In the genomic region with DNA sequence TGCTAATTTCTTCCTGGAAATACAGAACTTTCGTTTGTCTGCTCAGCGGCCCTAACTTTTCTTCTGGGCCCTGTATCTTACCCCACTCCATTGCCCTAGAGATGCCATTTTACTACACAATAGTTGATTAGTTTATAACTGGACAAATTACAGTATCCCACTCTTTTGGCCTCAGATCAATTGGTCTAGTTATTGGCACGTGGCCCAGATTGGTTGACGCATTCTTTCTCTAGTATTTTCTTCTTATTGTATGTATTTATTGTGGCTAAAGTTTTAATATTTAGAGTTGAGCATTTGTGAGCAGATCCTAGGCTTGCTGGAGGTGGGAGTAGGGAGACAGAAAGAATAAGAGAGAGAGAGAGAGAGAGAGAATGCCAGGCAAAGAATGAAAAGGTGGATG, we compare ENCODE assay signal across 17 cellular contexts.
DNase-seq lines count a peak whose midpoint lies in the region; ATAC-seq, FAIRE-seq and TF ChIP-seq lines count a peak whose summit lies in the region.
"Had no signal": no experiment of that assay in that cellular context is flagged by ENCODE, and none has a peak within 500 bp of the region (broad histone marks: within the 10 kb centered on the region; RNA-seq: fewer than 3 reads in every experiment).

No MANE protein-coding gene starts in this region.

- POLR2A ChIA-PET in HepG2 (lab: Yijun Ruan, JAX) = no interaction called here
- POLR2A ChIA-PET in endothelial cell of umbilical vein (lab: Charles Lee) = no interaction called here

- H3K79me2 ChIP-seq in HepG2 (ENCODE audit: insufficient read depth, low read length) (no peaks in the 10 kb centered on the region), endothelial cell of umbilical vein (ENCODE audit: control insufficient read depth, insufficient read depth, low read length) (no peaks in the 10 kb centered on the region)

- BruUV-seq in HepG2 (replicated peaks; lab: Mats Ljungman, UMichigan) (no TSS peak), endothelial cell of umbilical vein (replicated peaks; lab: Mats Ljungman, UMichigan) (no TSS peak)

- peaks cover 27% of the 10 kb centered on the region; the same call in 1 of the 2 replicates for H3K9me3 ChIP-seq in HepG2 (ENCODE audit: low read length)
- H3K9me3 ChIP-seq in right lobe of liver = no peaks in the 10 kb centered on the region
- no peaks in the 10 kb centered on the region for H3K9me3 ChIP-seq in endothelial cell of umbilical vein (replicated peaks; ENCODE audit: control insufficient read depth, insufficient read depth, low read length)

- H3K9ac ChIP-seq in HepG2 (ENCODE audit: insufficient read depth, low read depth, low read length) (no peak overlapping the region), endothelial cell of umbilical vein (replicated peaks; ENCODE audit: extremely low read depth, insufficient read depth, low read length) (no peak overlapping the region)
- H3K9ac ChIP-seq: BLaER1 treated with 17β-estradiol and CSF1 and Interleukin-3, amounts not matched to agents 10 nM and 100 nM; GM23248 had no signal

- TF ChIP-seq POLR2A in HepG2 (IDR thresholded peaks at IDR 0.05; ENCODE audit: insufficient read depth in 1 of 2, low read depth in 2 of 2, low read length in 2 of 2) (no peak), right lobe of liver (IDR thresholded peaks at IDR 0.05) (no peak), endothelial cell of umbilical vein (IDR thresholded peaks at IDR 0.05; ENCODE audit: low read depth, low read length) (no peak)

- no peak for TF ChIP-seq RAD21 in HepG2 (CRISPR knock-in tag; IDR thresholded peaks at IDR 0.05)

- TF ChIP-seq EP300 in HepG2 (IDR thresholded peaks at IDR 0.05; ENCODE audit: low read depth in 2 of 2, low read length in 2 of 2) (no peak), HepG2 (CRISPR knock-in tag; IDR thresholded peaks at IDR 0.05; ENCODE audit: borderline replicate concordance) (no peak)

- no peak overlapping the region for H3K27ac ChIP-seq in HepG2 (ENCODE audit: extremely low read length, insufficient read depth, low read length)
- H3K27ac ChIP-seq in right lobe of liver = no peak overlapping the region
- no peak overlapping the region for H3K27ac ChIP-seq in endothelial cell of umbilical vein (ENCODE audit: insufficient read depth, low read depth, low read length)
- H3K27ac ChIP-seq: BLaER1 treated with 17β-estradiol and CSF1 and Interleukin-3, amounts not matched to agents 10 nM and 100 nM; GM23248; HL-60 had no signal

- no peaks in the 10 kb centered on the region for H3K9me1 ChIP-seq in endothelial cell of umbilical vein (replicated peaks; ENCODE audit: control insufficient read depth, extremely low read depth, insufficient read depth, low read length)

- H3K4me3 ChIP-seq in HepG2 (replicated peaks in 1 of 3; ENCODE audit: insufficient read depth in 1 of 3, low read depth in 2 of 3, low read length in 3 of 3) = no peak overlapping the region
- H3K4me3 ChIP-seq in right lobe of liver = no peak overlapping the region
- no peak overlapping the region for H3K4me3 ChIP-seq in endothelial cell of umbilical vein (replicated peaks in 1 of 3; ENCODE audit: insufficient read depth in 1 of 3, low read depth in 1 of 3, low read length in 3 of 3)
- H3K4me3 ChIP-seq: BLaER1 treated with 17β-estradiol and CSF1 and Interleukin-3, amounts not matched to agents 10 nM and 100 nM; GM23248 had no signal

- TF ChIP-seq CTCF in HepG2 (CRISPR knock-in tag; IDR thresholded peaks at IDR 0.05) = no peak
- no peak for TF ChIP-seq CTCF in right lobe of liver (IDR thresholded peaks at IDR 0.05)
- no peak for TF ChIP-seq CTCF in endothelial cell of umbilical vein (IDR thresholded peaks at IDR 0.05; ENCODE audit: extremely low read depth in 1 of 2, insufficient read depth in 1 of 2, low read depth in 1 of 2, low read length in 2 of 2)

- no peaks in the 10 kb centered on the region for H3K36me3 ChIP-seq in HepG2 (replicated peaks in 1 of 2; ENCODE audit: control insufficient read depth in 1 of 2, insufficient read depth in 2 of 2, low read length in 2 of 2)
- no peaks in the 10 kb centered on the region for H3K36me3 ChIP-seq in right lobe of liver
- no peaks in the 10 kb centered on the region for H3K36me3 ChIP-seq in endothelial cell of umbilical vein (ENCODE audit: control insufficient read depth in 2 of 2, extremely low read depth in 1 of 2, insufficient read depth in 2 of 2, low read length in 2 of 2)
- H3K36me3 ChIP-seq: BLaER1 treated with 17β-estradiol and CSF1 and Interleukin-3, amounts not matched to agents 10 nM and 100 nM had no signal

- no peak for ATAC-seq in HepG2
- ATAC-seq in right lobe of liver = no peak
- ATAC-seq in GM19397 (IDR thresholded peaks at IDR 0.05; ENCODE audit: unreplicated experiment) = no peak
- ATAC-seq in GM21825 (IDR thresholded peaks at IDR 0.05; ENCODE audit: unreplicated experiment) = no peak
- ATAC-seq: HCT116 had no signal

- H4K20me1 ChIP-seq in HepG2 (ENCODE audit: insufficient read depth, low read length) = no peaks in the 10 kb centered on the region
- H4K20me1 ChIP-seq in endothelial cell of umbilical vein (replicated peaks; ENCODE audit: control insufficient read depth, extremely low read depth, insufficient read depth, low read length) = no peaks in the 10 kb centered on the region
- H4K20me1 ChIP-seq: BLaER1 treated with 17β-estradiol and CSF1 and Interleukin-3, amounts not matched to agents 10 nM and 100 nM had no signal

- no peaks in the 10 kb centered on the region for H3K4me1 ChIP-seq in HepG2 (ENCODE audit: insufficient read depth, low read length)
- peaks cover 0 to 13% (median 6%) of the 10 kb centered on the region in 4 donors for H3K4me1 ChIP-seq in right lobe of liver
- peaks cover 17% of the 10 kb centered on the region for H3K4me1 ChIP-seq in endothelial cell of umbilical vein (ENCODE audit: control insufficient read depth, extremely low read depth, insufficient read depth, low read length)

- H3K4me2 ChIP-seq in HepG2 (ENCODE audit: low read depth, low read length) (no peak overlapping the region), endothelial cell of umbilical vein (ENCODE audit: insufficient read depth, low read length) (no peak overlapping the region)
- H3K4me2 ChIP-seq: BLaER1 treated with 17β-estradiol and CSF1 and Interleukin-3, amounts not matched to agents 10 nM and 100 nM had no signal

- in situ Hi-C loops in HepG2 (cut with HindIII; ENCODE audit: extremely low pct_ligation_motif_present, low pct_unique_long_range_greater_than_20kb) = no loop called here

- H2AFZ ChIP-seq in HepG2 (ENCODE audit: low read length) = no peak overlapping the region
- no peak overlapping the region for H2AFZ ChIP-seq in endothelial cell of umbilical vein (ENCODE audit: low read depth, low read length)
- H2AFZ ChIP-seq: GM23248 had no signal

- DNase-seq in HepG2 (ENCODE audit: low spot score) (no peak), right lobe of liver (no peak), endothelial cell of umbilical vein (ENCODE audit: low read depth, low spot score) (peak; percentile 30), lung microvascular endothelial cell (ENCODE audit: low read depth in 2 of 2) (peak; percentile 66 to 70), NCI-H748 treated with DMSO at 0.1 percent for 48 hours (lab: John Stamatoyannopoulos, UW) (no peak)
- DNase-seq: ACHN; CD4-positive, CD25-positive, alpha-beta regulatory T cell; DMS53; GF-D8; GM23248 had no signal

- intact Hi-C loops in HepG2 (cut with micrococcal nuclease; ENCODE audit: unreplicated experiment) = no loop called here
- intact Hi-C loops in right lobe of liver (cut with DNase I) = no loop called here
- intact Hi-C loops in endothelial cell of umbilical vein (cut with micrococcal nuclease) = no loop called here

- dilution Hi-C loops in endothelial cell of umbilical vein (cut with MboI; ENCODE audit: extremely low pct_ligation_motif_present, low sequenced_read_pairs) = no loop called here

- no peak for FAIRE-seq in HepG2 (lab: Jason Lieb, UNC)
- FAIRE-seq in endothelial cell of umbilical vein (lab: Jason Lieb, UNC) = peak; percentile 18
- FAIRE-seq: GM19239, H54 had no signal

- H3K27me3 ChIP-seq in HepG2 (ENCODE audit: control insufficient read depth in 1 of 2, insufficient read depth in 2 of 2, low read length in 2 of 2) = no peaks in the 10 kb centered on the region
- no peaks in the 10 kb centered on the region for H3K27me3 ChIP-seq in right lobe of liver
- no peaks in the 10 kb centered on the region for H3K27me3 ChIP-seq in endothelial cell of umbilical vein (ENCODE audit: control insufficient read depth in 2 of 2, insufficient read depth in 2 of 2, low read length in 2 of 2)

- 4% methylated on average over 4 of the region's 4 CpGs for WGBS in HepG2 (ENCODE audit: low lambda C conversion rate)
- WGBS in right lobe of liver (ENCODE audit: insufficient coverage, low coverage, low lambda C conversion rate, missing lambda C conversion rate) = 48% methylated on average over 4 of the region's 4 CpGs

- CTCF ChIA-PET in HepG2 (lab: Yijun Ruan, JAX; ENCODE audit: low intra/inter-chr PET ratio, low total read pairs) (no interaction called here), endothelial cell of umbilical vein (lab: Charles Lee) (interaction anchor here (0.9 to 1.9 kb wide), 3 partner anchors 15 to 74 kb away, joined by 3 to 7 read pairs (median 4); no protein-coding TSS in a partner anchor)

TF ChIP-seq in HepG2, 621 proteins besides CTCF, POLR2A, EP300 and RAD21 (continues in another document):
- TF ChIP-seq AGO1 (IDR thresholded peaks at IDR 0.05; ENCODE audit: low read depth, low read length, poor library complexity, severe bottlenecking) = no peak
- no peak for TF ChIP-seq GLI4 (CRISPR knock-in tag; IDR thresholded peaks at IDR 0.05; ENCODE audit: borderline replicate concordance)

TF ChIP-seq in endothelial cell of umbilical vein, 7 proteins besides CTCF, POLR2A, EP300 and RAD21:
- TF ChIP-seq, protein P1, sequence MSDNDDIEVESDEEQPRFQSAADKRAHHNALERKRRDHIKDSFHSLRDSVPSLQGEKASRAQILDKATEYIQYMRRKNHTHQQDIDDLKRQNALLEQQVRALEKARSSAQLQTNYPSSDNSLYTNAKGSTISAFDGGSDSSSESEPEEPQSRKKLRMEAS (IDR thresholded peaks at IDR 0.05; ENCODE audit: insufficient read depth, insufficient read length) = no peak
- no peak for TF ChIP-seq MYC (IDR thresholded peaks at IDR 0.05; ENCODE audit: low read depth, low read length)
- TF ChIP-seq POLR2AphosphoS5 (IDR thresholded peaks at IDR 0.05; ENCODE audit: insufficient read depth, low read depth, low read length) = no peak
- no peak for TF ChIP-seq EZH2 (IDR thresholded peaks at IDR 0.05; ENCODE audit: borderline replicate concordance, low read depth, low read length, severe bottlenecking)
- TF ChIP-seq GATA2 (IDR thresholded peaks at IDR 0.05; ENCODE audit: insufficient read depth, insufficient read length, low read depth, low read length) = no peak
- TF ChIP-seq JUN (IDR thresholded peaks at IDR 0.05; ENCODE audit: borderline replicate concordance, insufficient read depth, insufficient read length, low read depth) = no peak
- no peak for TF ChIP-seq FOS (IDR thresholded peaks at IDR 0.05; ENCODE audit: borderline replicate concordance, insufficient read depth, low read length)
TF ChIP-seq in endothelial cell of umbilical vein: peak in this region for 0.

Comparison
In these comparisons a context has a peak if more than half of its experiments do, and no peak if none do; other contexts are left out.
1. DNase-seq: peak in endothelial cell of umbilical vein (single experiment) and lung microvascular endothelial cell (2 of 2); none in HepG2 (single experiment), right lobe of liver (0 of 3) and NCI-H748 treated with DMSO at 0.1 percent for 48 hours (single experiment).